ENCODE assay signal across 23 cellular contexts in the genomic region with DNA sequence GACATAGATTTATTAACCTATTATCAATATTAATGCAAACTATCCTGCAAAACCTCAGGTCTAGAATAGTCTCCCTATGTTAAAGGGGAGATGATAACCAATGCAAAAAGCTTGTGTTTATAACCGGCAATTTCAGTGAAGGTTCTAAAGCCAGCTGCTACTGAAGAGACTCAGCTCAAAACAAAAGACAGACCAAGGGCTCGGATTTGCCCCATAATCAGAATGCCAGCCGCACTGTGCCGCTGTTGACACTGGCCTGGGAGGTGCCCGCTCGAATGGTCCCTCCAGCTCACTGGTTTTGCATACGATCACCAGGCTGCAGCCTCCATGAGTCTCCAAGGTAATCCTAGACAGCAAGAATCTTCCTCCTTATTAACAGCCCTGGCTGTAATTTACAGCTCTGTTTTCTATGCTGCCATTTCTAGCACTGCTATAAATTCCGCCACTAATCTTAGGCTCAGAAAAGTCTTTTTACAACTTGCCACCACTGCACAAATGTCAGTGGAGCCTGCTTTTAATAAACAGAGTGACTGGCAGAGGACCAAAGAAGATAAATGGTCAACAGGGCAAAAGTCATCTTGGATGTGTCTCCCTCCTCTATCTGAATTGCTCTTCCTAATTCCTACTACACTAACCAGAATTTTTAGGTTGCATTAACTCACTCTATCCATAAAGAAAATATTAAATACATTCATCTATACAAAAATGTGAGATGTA.
DNase-seq lines count a peak whose midpoint lies in the region; ATAC-seq and TF ChIP-seq lines count a peak whose summit lies in the region.
"Had no signal": no experiment of that assay in that cellular context is flagged by ENCODE, and none has a peak within 500 bp of the region (broad histone marks: within the 10 kb centered on the region; RNA-seq: fewer than 3 reads in every experiment).

No MANE protein-coding gene starts in this region.

- H3K4me3 ChIP-seq in endodermal cell (ENCODE audit: low read length): no peak overlapping the region
- H3K4me3 ChIP-seq: coronary artery, spleen had no signal

- peaks cover 4% of the 10 kb centered on the region for H3K4me1 Mint-ChIP-seq in endodermal cell
- H3K4me1 Mint-ChIP-seq: stimulated activated naive B cell treated with anti-CD40 and anti-IgM and Interleukin-4, amounts not matched to agents 10 μg/mL and 1 μg/mL and 100 μg/mL, for 72 hours had no signal

- H3K27me3 Mint-ChIP-seq in endodermal cell (ENCODE audit: insufficient read depth): no peaks in the 10 kb centered on the region

- no peaks in the 10 kb centered on the region for H3K27me3 ChIP-seq in endodermal cell (ENCODE audit: control insufficient read depth, insufficient read depth, low read length, poor library complexity, severe bottlenecking)
- H3K27me3 ChIP-seq: spleen had no signal

- no peaks in the 10 kb centered on the region for H3K9me3 Mint-ChIP-seq in endodermal cell
- H3K9me3 Mint-ChIP-seq: activated T-cell treated with anti-CD3 and anti-CD28 coated beads, Interleukin-2, amount 50 U/mL, for 4 hours; stimulated activated naive B cell treated with anti-CD40 and anti-IgM and Interleukin-4, amounts not matched to agents 10 μg/mL and 1 μg/mL and 100 μg/mL, for 72 hours; T-helper 1 cell treated with Interleukin-12 subunit alpha and Interleukin-12 subunit beta and Interleukin-4 antibody, amounts not matched to agents 30 μg/mL and 1 μg/mL, for 36 hours had no signal

- H3K27ac ChIP-seq in endodermal cell (ENCODE audit: low read depth, low read length): peak overlapping the region; percentile 30
- H3K27ac ChIP-seq: C4-2B, coronary artery, spleen had no signal

- no peak overlapping the region for H3K4me3 Mint-ChIP-seq in endodermal cell
- H3K4me3 Mint-ChIP-seq: activated T-cell treated with anti-CD3 and anti-CD28 coated beads, Interleukin-2, amount 50 U/mL, for 4 hours; stimulated activated naive B cell treated with anti-CD40 and anti-IgM and Interleukin-4, amounts not matched to agents 10 μg/mL and 1 μg/mL and 100 μg/mL, for 72 hours; T-helper 1 cell treated with Interleukin-12 subunit alpha and Interleukin-12 subunit beta and Interleukin-4 antibody, amounts not matched to agents 30 μg/mL and 1 μg/mL, for 36 hours had no signal

- no peaks in the 10 kb centered on the region for H3K4me1 ChIP-seq in endodermal cell (ENCODE audit: control insufficient read depth, insufficient read depth, low read length)
- H3K4me1 ChIP-seq: spleen had no signal

- no peak for TF ChIP-seq CTCF in endodermal cell (conservative IDR thresholded peaks at IDR 0.05)

- H3K36me3 ChIP-seq in endodermal cell (ENCODE audit: control insufficient read depth, insufficient read depth, low read length): no peaks in the 10 kb centered on the region
- H3K36me3 ChIP-seq: spleen had no signal

- DNase-seq in Ammon's horn (ENCODE audit: low spot score) (peak; percentile 48), NCI-H526 (lab: John Stamatoyannopoulos, UW) (peak; percentile 82 to 92), endodermal cell (no peak), midbrain (lab: John Stamatoyannopoulos, UW) (peak; percentile 24), NCI-H226 (no peak), NCI-H1436 treated with DMSO at 0.1 percent for 48 hours (lab: John Stamatoyannopoulos, UW) (no peak)
- DNase-seq in stimulated activated CD8-positive, alpha-beta memory T cell treated with anti-CD3 and anti-CD28 coated beads, Interleukin-4, amount 100 ng/mL, for 48 hours: no peak
- DNase-seq: activated CD4-positive, alpha-beta T cell treated with anti-CD3 and anti-CD28 coated beads for 4 hours; activated naive CD4-positive, alpha-beta T cell treated with Interleukin-2 at 50 U/mL for 16 hours; activated T-cell treated with anti-CD3 and anti-CD28 coated beads, Interleukin-2, amount 50 U/mL, for 4 hours; Calu3; EL; KG1; kidney; NCI-H187; NCI-H345; spleen; stimulated activated CD4-positive, alpha-beta T cell treated with anti-CD3 and anti-CD28 coated beads, Interleukin-4, amount 100 ng/mL, for 1 hour; stimulated activated naive B cell treated with anti-CD40 and anti-IgM and Interleukin-4, amounts not matched to agents 10 μg/mL and 1 μg/mL and 100 μg/mL, for 72 hours had no signal

- H3K36me3 Mint-ChIP-seq in endodermal cell (ENCODE audit: low read depth): no peaks in the 10 kb centered on the region
- H3K36me3 Mint-ChIP-seq: stimulated activated naive B cell treated with anti-CD40 and anti-IgM and Interleukin-4, amounts not matched to agents 10 μg/mL and 1 μg/mL and 100 μg/mL, for 72 hours had no signal

- 86 to 95% methylated on average over 7 to 8 of the region's 8 CpGs for WGBS in endodermal cell (ENCODE audit: insufficient coverage in 1 of 2, insufficient read length in 1 of 2), 2 experiments

- no peak for ATAC-seq in HG02763 (IDR thresholded peaks at IDR 0.05; ENCODE audit: unreplicated experiment)
- ATAC-seq: activated T-cell treated with anti-CD3 and anti-CD28 coated beads, Interleukin-2, amount 50 U/mL, for 4 hours; stimulated activated naive B cell treated with anti-CD40 and anti-IgM and Interleukin-4, amounts not matched to agents 10 μg/mL and 1 μg/mL and 100 μg/mL, for 72 hours had no signal

- H3K9me3 ChIP-seq in endodermal cell (ENCODE audit: control insufficient read depth, low read length): no peaks in the 10 kb centered on the region
- H3K9me3 ChIP-seq: spleen had no signal

- no peak overlapping the region for H3K27ac Mint-ChIP-seq in endodermal cell
- H3K27ac Mint-ChIP-seq: stimulated activated naive B cell treated with anti-CD40 and anti-IgM and Interleukin-4, amounts not matched to agents 10 μg/mL and 1 μg/mL and 100 μg/mL, for 72 hours; T-helper 1 cell treated with Interleukin-12 subunit alpha and Interleukin-12 subunit beta and Interleukin-4 antibody, amounts not matched to agents 30 μg/mL and 1 μg/mL, for 36 hours had no signal

- no peak overlapping the region for H3K9ac ChIP-seq in endodermal cell (ENCODE audit: extremely low read depth, low read length, poor library complexity, severe bottlenecking)

Comparison
In these comparisons a context has a peak if more than half of its experiments do, and no peak if none do; other contexts are left out.
1. DNase-seq: peak in Ammon's horn (single experiment), NCI-H526 (2 of 2) and midbrain (single experiment); none in endodermal cell (single experiment), stimulated activated CD8-positive, alpha-beta memory T cell treated with anti-CD3 and anti-CD28 coated beads, Interleukin-4, amount 100 ng/mL, for 48 hours (single experiment), NCI-H226 (single experiment) and NCI-H1436 treated with DMSO at 0.1 percent for 48 hours (single experiment).